ENCODE assay signal across 21 cellular contexts in genomic region chr12:15918066-15918465, GRCh38.
"Had no signal": no experiment of that assay in that cellular context is flagged by ENCODE, and none has a peak within 500 bp of the region (broad histone marks: within the 10 kb centered on the region; RNA-seq: fewer than 3 reads in every experiment).

No MANE protein-coding gene starts in this region.

- H3K27me3 ChIP-seq: hepatocyte, right atrium auricular region, tibial artery had no signal

- H3K27me3 Mint-ChIP-seq: activated CD4-positive, alpha-beta memory T cell treated with anti-CD3 and anti-CD28 coated beads for 36 hours; activated naive CD8-positive, alpha-beta T cell treated with anti-CD3 and anti-CD28 coated beads, Interleukin-2, amount 10 ng/mL, durations not matched to agents 7 days and 5 days; naive B cell had no signal

- H3K36me3 ChIP-seq: right atrium auricular region, tibial artery had no signal

- DNase-seq: activated CD4-positive, alpha-beta memory T cell treated with anti-CD3 and anti-CD28 coated beads for 36 hours; activated CD4-positive, alpha-beta T cell treated with anti-CD3 and anti-CD28 coated beads for 48 hours; activated naive CD4-positive, alpha-beta T cell treated with anti-CD3 and anti-CD28 coated beads for 36 hours; activated naive CD8-positive, alpha-beta T cell treated with anti-CD3 and anti-CD28 coated beads, Interleukin-2, amount 10 ng/mL, durations not matched to agents 7 days and 5 days; activated T-cell treated with anti-CD3 and anti-CD28 coated beads, Interleukin-2, amount 50 U/mL, for 48 hours; amniotic stem cell; cerebellar nuclear complex; cortex of kidney; foreskin fibroblast; naive B cell; stimulated activated CD4-positive, alpha-beta T cell treated with anti-CD3 and anti-CD28 coated beads, Interleukin-4, amount 100 ng/mL, for 24 hours; stimulated activated naive CD8-positive, alpha-beta T cell treated with anti-CD3 and anti-CD28 coated beads, Interleukin-15, Interleukin-2, amounts not matched to agents 100 U/mL and 50 U/mL, for 24 hours; substantia nigra; T1000; tibial artery had no signal

- H2AFZ ChIP-seq: hepatocyte had no signal

- H3K4me3 Mint-ChIP-seq: activated CD4-positive, alpha-beta memory T cell treated with anti-CD3 and anti-CD28 coated beads for 36 hours; activated naive CD4-positive, alpha-beta T cell treated with anti-CD3 and anti-CD28 coated beads for 36 hours; activated naive CD8-positive, alpha-beta T cell treated with anti-CD3 and anti-CD28 coated beads, Interleukin-2, amount 10 ng/mL, durations not matched to agents 7 days and 5 days; naive B cell; neural crest cell; T-helper 1 cell treated with Interleukin-12 subunit alpha and Interleukin-12 subunit beta and Interleukin-4 antibody, amounts not matched to agents 30 μg/mL and 1 μg/mL, for 36 hours had no signal

- H3K9me3 ChIP-seq: right atrium auricular region, tibial artery had no signal

- H3K9me3 Mint-ChIP-seq: activated naive CD4-positive, alpha-beta T cell treated with anti-CD3 and anti-CD28 coated beads for 36 hours; activated naive CD8-positive, alpha-beta T cell treated with anti-CD3 and anti-CD28 coated beads, Interleukin-2, amount 10 ng/mL, durations not matched to agents 7 days and 5 days; T-helper 1 cell treated with Interleukin-12 subunit alpha and Interleukin-12 subunit beta and Interleukin-4 antibody, amounts not matched to agents 30 μg/mL and 1 μg/mL, for 36 hours had no signal

- H3K4me1 ChIP-seq: right atrium auricular region, tibial artery had no signal

- ATAC-seq: stimulated activated naive CD8-positive, alpha-beta T cell treated with anti-CD3 and anti-CD28 coated beads, Interleukin-15, Interleukin-2, amounts not matched to agents 100 U/mL and 50 U/mL, for 24 hours had no signal

- H3K27ac Mint-ChIP-seq: activated CD4-positive, alpha-beta memory T cell treated with anti-CD3 and anti-CD28 coated beads for 36 hours; activated naive CD4-positive, alpha-beta T cell treated with anti-CD3 and anti-CD28 coated beads for 36 hours; activated naive CD8-positive, alpha-beta T cell treated with anti-CD3 and anti-CD28 coated beads, Interleukin-2, amount 10 ng/mL, durations not matched to agents 7 days and 5 days; T-helper 1 cell treated with Interleukin-12 subunit alpha and Interleukin-12 subunit beta and Interleukin-4 antibody, amounts not matched to agents 30 μg/mL and 1 μg/mL, for 36 hours had no signal

- H3K4me1 Mint-ChIP-seq: activated naive CD8-positive, alpha-beta T cell treated with anti-CD3 and anti-CD28 coated beads, Interleukin-2, amount 10 ng/mL, durations not matched to agents 7 days and 5 days had no signal

- H3K27ac ChIP-seq: hepatocyte, right atrium auricular region, tibial artery had no signal

- FAIRE-seq: bronchial epithelial cell, endometrium had no signal

- H3K4me3 ChIP-seq: hepatocyte, right atrium auricular region, tibial artery had no signal

- H3K4me2 ChIP-seq: hepatocyte had no signal
